15 cellular contexts compared by ENCODE assay signal in genomic region chr13:44452418-44452817, GRCh38.
DNase-seq lines count a peak whose midpoint lies in the region; ATAC-seq and TF ChIP-seq lines count a peak whose summit lies in the region.
"Had no signal": no experiment of that assay in that cellular context is flagged by ENCODE, and none has a peak within 500 bp of the region (broad histone marks: within the 10 kb centered on the region; RNA-seq: fewer than 3 reads in every experiment).

No MANE protein-coding gene starts in this region.

- H3K4me3 Mint-ChIP-seq in H9 (no peak overlapping the region), chondrocyte (ENCODE audit: unreplicated experiment) (no peak overlapping the region)
- H3K4me3 Mint-ChIP-seq: CD4-positive, alpha-beta T cell; HFFc6; IgD-negative memory B cell had no signal

- no peak overlapping the region for H2AK5ac ChIP-seq in H9 (ENCODE audit: insufficient read length, low read length)
- H2AK5ac ChIP-seq in neuronal stem cell (ENCODE audit: low read depth, low read length), result no peak overlapping the region

- no peak overlapping the region for H4K5ac ChIP-seq in H9 (ENCODE audit: insufficient read length, low read depth, low read length)

- TF ChIP-seq POLR2A in gastrocnemius medialis (IDR thresholded peaks at IDR 0.05), result no peak

- H4K91ac ChIP-seq in H9 (ENCODE audit: insufficient read length, low read depth, low read length) (no peak overlapping the region), neuronal stem cell (ENCODE audit: low read depth, low read length, poor library complexity) (no peak overlapping the region)

- H3K56ac ChIP-seq in H9 (ENCODE audit: insufficient read length, low read depth, low read length), result no peak overlapping the region

- no peak overlapping the region for H3K27ac ChIP-seq in H9 (ENCODE audit: insufficient read length, low read depth, low read length)
- no peak overlapping the region for H3K27ac ChIP-seq in neuronal stem cell (replicated peaks; ENCODE audit: low read length)
- peak overlapping the region; percentile 70 to 85 (median 79) for H3K27ac ChIP-seq in gastrocnemius medialis
- H3K27ac ChIP-seq: C4-2B had no signal

- H3K79me1 ChIP-seq in H9 (ENCODE audit: insufficient read depth, low read depth, low read length, poor library complexity, severe bottlenecking) (peaks cover 6% of the 10 kb centered on the region), neuronal stem cell (ENCODE audit: low read depth, low read length) (no peaks in the 10 kb centered on the region)

- ATAC-seq in gastrocnemius medialis, result no peak
- no peak for ATAC-seq in esophagus mucosa
- no peak for ATAC-seq in HG03196 (IDR thresholded peaks at IDR 0.05; ENCODE audit: unreplicated experiment)
- ATAC-seq: HCT116, HepG2 had no signal

- H3K27me3 Mint-ChIP-seq in H9 (ENCODE audit: low read depth) (no peaks in the 10 kb centered on the region; the same call in 1 of the 2 replicates), chondrocyte (ENCODE audit: low read depth) (no peaks in the 10 kb centered on the region)
- H3K27me3 Mint-ChIP-seq: CD4-positive, alpha-beta T cell; IgD-negative memory B cell had no signal

- H3K4me1 ChIP-seq in H9 (ENCODE audit: insufficient read depth, low read length) (0 out of 2 replicates have a peak, but pooled peaks cover 2% of the 10 kb centered on the region), neuronal stem cell (ENCODE audit: control insufficient read depth in 2 of 2, insufficient read depth in 1 of 2, low read depth in 1 of 2, low read length in 2 of 2) (peaks cover 0 to 2% of the 10 kb centered on the region in 2 donors), gastrocnemius medialis (peaks cover 44 to 49% of the 10 kb centered on the region in 2 donors)

- intact Hi-C loops in gastrocnemius medialis (cut with DNase I; ENCODE audit: low total_unique reads), result no loop called here

- TF ChIP-seq CTCF in H9 (conservative IDR thresholded peaks at IDR 0.05) (no peak), chondrocyte (IDR thresholded peaks at IDR 0.05) (no peak), gastrocnemius medialis (IDR thresholded peaks at IDR 0.05 in 4 of 5, conservative IDR thresholded peaks at IDR 0.05 in 1 of 5) (no peak)

- no peak overlapping the region for H2BK20ac ChIP-seq in H9 (ENCODE audit: low read depth, low read length, poor library complexity, severe bottlenecking)

- H3K9ac ChIP-seq in H9 (ENCODE audit: extremely low read depth, insufficient read length, low read length) (no peak overlapping the region), neuronal stem cell (ENCODE audit: low read depth, low read length, poor library complexity) (peak overlapping the region; percentile 22)

- H3K14ac ChIP-seq in H9 (ENCODE audit: insufficient read depth, low read length) (no peak overlapping the region), neuronal stem cell (ENCODE audit: low read length) (no peak overlapping the region)

- in situ Hi-C loops in gastrocnemius medialis (cut with MboI; ENCODE audit: low sequenced_read_pairs in 4 of 4), result no loop called here

- H3K36me3 ChIP-seq in neuronal stem cell (replicated peaks in 1 of 2; ENCODE audit: control insufficient read depth in 2 of 2, insufficient read depth in 2 of 2, low read length in 2 of 2) (no peaks in the 10 kb centered on the region), gastrocnemius medialis (no peaks in the 10 kb centered on the region)

- no peak overlapping the region for H2BK5ac ChIP-seq in H9 (ENCODE audit: insufficient read length, low read length)
- no peak overlapping the region for H2BK5ac ChIP-seq in neuronal stem cell (ENCODE audit: low read length)

- no peak overlapping the region for H3T11ph ChIP-seq in H9 (ENCODE audit: low read length)

- H3K4me1 Mint-ChIP-seq in H9 (peaks cover 7 to 12% of the 10 kb centered on the region in 2 experiments; a peak in 3 of 4 replicates), chondrocyte (ENCODE audit: low read depth) (peaks cover 18% of the 10 kb centered on the region)
- H3K4me1 Mint-ChIP-seq: IgD-negative memory B cell had no signal

- H3K4ac ChIP-seq in H9 (ENCODE audit: low read depth, low read length) (no peak overlapping the region), neuronal stem cell (ENCODE audit: low read length) (no peak overlapping the region)

- no CpG with 5 or more reads among the region's 7 CpGs for whole genome bisulfite sequencing in H9 (ENCODE audit: extremely low coverage, insufficient read length, low lambda C conversion rate)
- WGBS in neuronal stem cell (ENCODE audit: extremely low coverage in 2 of 2, insufficient read length in 2 of 2, insufficient replicate concordance in 1 of 2), 2 donors, result no CpG with 5 or more reads among the region's 7 CpGs

- H3K4me2 ChIP-seq in H9 (ENCODE audit: insufficient read depth, insufficient read length, low read length) (no peak overlapping the region), neuronal stem cell (ENCODE audit: insufficient read depth, low read length, poor library complexity, severe bottlenecking) (no peak overlapping the region)

- no peak for DNase-seq in H9
- DNase-seq in chondrocyte (ENCODE audit: low spot score), result peak; percentile 58
- no peak for DNase-seq in neuronal stem cell (ENCODE audit: low spot score)
- DNase-seq in gastrocnemius medialis, result no peak
- no peak for DNase-seq in Ammon's horn (ENCODE audit: low spot score)
- DNase-seq: ACHN; Caco-2; CD4-positive, alpha-beta T cell; HFFc6 had no signal

- H2BK120ac ChIP-seq in H9 (ENCODE audit: low read depth, low read length, poor library complexity, severe bottlenecking) (no peak overlapping the region), neuronal stem cell (ENCODE audit: low read depth, low read length) (no peak overlapping the region)

- no peaks in the 10 kb centered on the region for H4K20me1 ChIP-seq in H9 (ENCODE audit: control insufficient read depth, insufficient read depth, insufficient read length)

- H2BK12ac ChIP-seq in H9 (ENCODE audit: insufficient read length, low read depth, low read length), result no peak overlapping the region
- no peak overlapping the region for H2BK12ac ChIP-seq in neuronal stem cell (ENCODE audit: low read length)

- H3K23ac ChIP-seq in H9 (ENCODE audit: insufficient read length, low read depth, low read length) (no peak overlapping the region), neuronal stem cell (ENCODE audit: low read depth, low read length, poor library complexity) (no peak overlapping the region)

- H3K9me3 Mint-ChIP-seq in H9 (peaks cover 0 to 5% of the 10 kb centered on the region in 2 experiments; a peak in 1 of 5 replicates), chondrocyte (ENCODE audit: low read depth) (peaks cover 9% of the 10 kb centered on the region)
- H3K9me3 Mint-ChIP-seq: CD4-positive, alpha-beta T cell had no signal

- no peaks in the 10 kb centered on the region for H3K9me3 ChIP-seq in H9 (ENCODE audit: control insufficient read depth, low read depth, low read length)
- peaks cover 0 to 5% of the 10 kb centered on the region in 2 donors for H3K9me3 ChIP-seq in neuronal stem cell (replicated peaks in 1 of 2; ENCODE audit: control insufficient read depth in 2 of 2, insufficient read depth in 1 of 2, low read depth in 1 of 2, low read length in 2 of 2)
- no peaks in the 10 kb centered on the region for H3K9me3 ChIP-seq in gastrocnemius medialis
- H3K9me3 ChIP-seq: Caco-2 had no signal

- H2AFZ ChIP-seq in H9 (ENCODE audit: low read length) (no peak overlapping the region), neuronal stem cell (ENCODE audit: low read length) (no peak overlapping the region)

- no peak overlapping the region for H3K27ac Mint-ChIP-seq in H9
- no peak overlapping the region for H3K27ac Mint-ChIP-seq in chondrocyte (ENCODE audit: unreplicated experiment)
- H3K27ac Mint-ChIP-seq: CD4-positive, alpha-beta T cell; HFFc6; IgD-negative memory B cell had no signal

- H2BK15ac ChIP-seq in H9 (ENCODE audit: low read depth, low read length), result 0 out of 2 replicates have a peak overlapping the region, but pooled peaks have one; percentile 61
- no peak overlapping the region for H2BK15ac ChIP-seq in neuronal stem cell (ENCODE audit: low read length)

- H3K36me3 Mint-ChIP-seq in H9 (ENCODE audit: insufficient read depth in 1 of 3, low read depth in 3 of 3), result peaks cover 6 to 21% (median 16%) of the 10 kb centered on the region in 3 experiments
- H3K36me3 Mint-ChIP-seq in chondrocyte (ENCODE audit: low read depth), result no peaks in the 10 kb centered on the region

- H3K27me3 ChIP-seq in H9 (ENCODE audit: insufficient read depth, low read length), result no peaks in the 10 kb centered on the region
- no peaks in the 10 kb centered on the region for H3K27me3 ChIP-seq in neuronal stem cell (ENCODE audit: control insufficient read depth in 3 of 3, insufficient read depth in 3 of 3, low read depth in 1 of 3, low read length in 3 of 3)
- H3K27me3 ChIP-seq in gastrocnemius medialis, result no peaks in the 10 kb centered on the region

- H3K79me2 ChIP-seq in H9 (ENCODE audit: insufficient read depth, low read length), result no peaks in the 10 kb centered on the region

- H3K23me2 ChIP-seq in H9 (ENCODE audit: insufficient read length, low read depth, low read length, poor library complexity, severe bottlenecking), result no peaks in the 10 kb centered on the region

- H3K18ac ChIP-seq in H9 (ENCODE audit: insufficient read length, low read depth, low read length), result no peak overlapping the region
- H3K18ac ChIP-seq in neuronal stem cell (ENCODE audit: low read length), result no peak overlapping the region

- no peak overlapping the region for H4K8ac ChIP-seq in H9 (replicated peaks; ENCODE audit: insufficient read length, low read depth, low read length)
- H4K8ac ChIP-seq in neuronal stem cell (ENCODE audit: low read depth, low read length), result no peak overlapping the region

- no peak overlapping the region for H3K4me3 ChIP-seq in neuronal stem cell (ENCODE audit: low read length in 2 of 2)
- no peak overlapping the region for H3K4me3 ChIP-seq in gastrocnemius medialis

Comparison
In these comparisons a context has a peak if more than half of its experiments do, and no peak if none do; other contexts are left out.
1. H3K27ac ChIP-seq: peak in gastrocnemius medialis (4 of 4); none in H9 (single experiment) and neuronal stem cell (single experiment).